Comparison of ENCODE assay signal across 8 cellular contexts in the genomic region with DNA sequence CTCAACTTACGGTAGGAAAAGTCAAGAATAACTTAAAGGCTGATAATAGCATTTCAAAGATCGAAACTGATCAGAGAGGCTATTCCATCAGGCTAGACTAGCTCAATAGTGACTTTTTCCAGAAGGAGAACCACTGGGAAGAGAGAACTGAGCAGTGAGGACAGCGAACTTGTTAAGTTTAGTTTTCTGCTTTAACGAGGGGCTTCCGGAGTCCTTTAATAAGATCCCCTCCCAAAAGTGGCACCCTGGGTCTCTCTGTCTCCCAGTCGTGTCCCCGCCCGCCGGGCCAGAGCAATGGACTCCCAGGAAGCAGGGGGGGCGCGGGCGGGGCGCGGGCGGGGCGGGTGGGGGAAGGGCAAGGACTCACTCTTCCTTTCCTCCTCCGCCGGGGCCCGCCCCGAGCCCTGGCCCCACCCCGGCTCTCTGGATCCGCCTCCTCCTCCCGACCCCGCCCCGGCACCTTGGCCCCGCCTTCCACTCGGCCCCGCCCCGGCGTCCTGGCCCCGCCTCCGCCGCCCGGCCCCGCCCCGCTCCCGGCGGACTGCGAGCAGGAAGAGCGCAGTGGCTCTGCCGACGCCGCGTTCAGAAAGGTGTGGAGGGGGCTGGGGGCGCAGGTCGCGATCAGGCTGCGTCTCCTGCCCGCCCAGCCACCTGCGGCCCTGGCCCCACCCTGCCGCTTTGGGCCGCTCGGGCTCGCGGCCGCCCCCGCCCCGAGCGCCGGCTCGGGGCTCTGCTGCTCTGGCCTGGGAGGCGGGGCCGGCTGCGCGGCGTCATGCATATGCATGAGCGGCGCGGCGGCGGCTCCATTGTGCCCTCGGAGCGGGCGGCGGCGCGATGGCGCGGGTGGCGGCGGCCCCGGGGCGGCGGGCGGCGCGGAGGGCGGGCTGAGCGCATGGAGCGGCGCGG. TPM values are rescaled to one million over a fixed set of nuclear protein-coding genes. Genes with fewer than 3 reads are reported as not detected.
DNase-seq lines count a peak whose midpoint lies in the region; ATAC-seq, FAIRE-seq and TF ChIP-seq lines count a peak whose summit lies in the region.

A gene with protein sequence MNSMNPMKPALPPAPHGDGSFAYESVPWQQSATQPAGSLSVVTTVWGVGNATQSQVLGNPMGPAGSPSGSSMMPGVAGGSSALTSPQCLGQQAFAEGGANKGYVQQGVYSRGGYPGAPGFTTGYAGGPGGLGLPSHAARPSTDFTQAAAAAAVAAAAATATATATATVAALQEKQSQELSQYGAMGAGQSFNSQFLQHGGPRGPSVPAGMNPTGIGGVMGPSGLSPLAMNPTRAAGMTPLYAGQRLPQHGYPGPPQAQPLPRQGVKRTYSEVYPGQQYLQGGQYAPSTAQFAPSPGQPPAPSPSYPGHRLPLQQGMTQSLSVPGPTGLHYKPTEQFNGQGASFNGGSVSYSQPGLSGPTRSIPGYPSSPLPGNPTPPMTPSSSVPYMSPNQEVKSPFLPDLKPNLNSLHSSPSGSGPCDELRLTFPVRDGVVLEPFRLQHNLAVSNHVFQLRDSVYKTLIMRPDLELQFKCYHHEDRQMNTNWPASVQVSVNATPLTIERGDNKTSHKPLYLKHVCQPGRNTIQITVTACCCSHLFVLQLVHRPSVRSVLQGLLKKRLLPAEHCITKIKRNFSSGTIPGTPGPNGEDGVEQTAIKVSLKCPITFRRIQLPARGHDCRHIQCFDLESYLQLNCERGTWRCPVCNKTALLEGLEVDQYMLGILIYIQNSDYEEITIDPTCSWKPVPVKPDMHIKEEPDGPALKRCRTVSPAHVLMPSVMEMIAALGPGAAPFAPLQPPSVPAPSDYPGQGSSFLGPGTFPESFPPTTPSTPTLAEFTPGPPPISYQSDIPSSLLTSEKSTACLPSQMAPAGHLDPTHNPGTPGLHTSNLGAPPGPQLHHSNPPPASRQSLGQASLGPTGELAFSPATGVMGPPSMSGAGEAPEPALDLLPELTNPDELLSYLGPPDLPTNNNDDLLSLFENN (plus strand): TSS at position 806 of the 906 bp plus-strand sequence. CDS start 7,403 bp downstream, outside the sequence.

- H3K27ac ChIP-seq in small intestine (ENCODE audit: low read depth in 1 of 2, low read length in 1 of 2), result peak within 1 kb of the TSS; percentile 93 to 97

- CTCF ChIA-PET in WTC11 (lab: Charles Lee), result interaction anchor here (0.7 to 2.0 kb wide), 3 partner anchors 10 to 388 kb away, joined by 3 to 8 read pairs (median 3); a partner anchor contains a TSS

- peak within 1 kb of the TSS; percentile 94 for H3K4me3 ChIP-seq in bronchial epithelial cell (ENCODE audit: low read depth, low read length)
- H3K4me3 ChIP-seq in small intestine (ENCODE audit: low read depth in 1 of 2, low read length in 2 of 2), result peak within 1 kb of the TSS; percentile 84 to 88

- peaks cover 5 to 9% of the 10 kb centered on the region in 2 donors for H3K4me1 ChIP-seq in small intestine (ENCODE audit: control insufficient read depth in 2 of 2, insufficient read depth in 1 of 2, low read depth in 1 of 2, low read length in 1 of 2)

- peak within 1 kb of the TSS; percentile 89 for H3K4me3 Mint-ChIP-seq in WTC11

- peak within 1 kb of the TSS; percentile 54 for H3K27ac Mint-ChIP-seq in WTC11

- H3K9me3 ChIP-seq in small intestine (ENCODE audit: control insufficient read depth, low read depth), result no peaks in the 10 kb centered on the region

- ATAC-seq in GM18873 (IDR thresholded peaks at IDR 0.05; ENCODE audit: low FRiP score, unreplicated experiment), result peak; percentile 40
- peak; percentile 72 for ATAC-seq in HG03135 (IDR thresholded peaks at IDR 0.05; ENCODE audit: unreplicated experiment)
- peak; percentile 92 for ATAC-seq in WTC11

- 1% methylated on average over 40 to 92 of the region's 92 CpGs for WGBS in small intestine, 3 donors

- POLR2A ChIA-PET in WTC11 (lab: Charles Lee), result interaction anchor here (0.6 to 1.4 kb wide), 2 partner anchors 35 to 127 kb away, joined by 3 to 4 read pairs; no protein-coding TSS in a partner anchor

- peaks cover 12% of the 10 kb centered on the region for H3K36me3 Mint-ChIP-seq in WTC11

- H3K27me3 ChIP-seq in bronchial epithelial cell (ENCODE audit: control insufficient read depth, insufficient read depth, low read length), result no peaks in the 10 kb centered on the region
- H3K27me3 ChIP-seq in small intestine (ENCODE audit: control insufficient read depth in 2 of 2, insufficient read depth in 2 of 2, low read length in 2 of 2), result no peaks in the 10 kb centered on the region

- in situ Hi-C loops in ACHN (cut with HindIII; ENCODE audit: low pct_ligation_motif_present, low pct_unique_long_range_greater_than_20kb, low sequenced_read_pairs), result no loop called here

- peaks cover 10% of the 10 kb centered on the region for H3K36me3 ChIP-seq in bronchial epithelial cell (ENCODE audit: control insufficient read depth, insufficient read depth, low read length)
- no peaks in the 10 kb centered on the region for H3K36me3 ChIP-seq in small intestine (ENCODE audit: control insufficient read depth in 2 of 2, insufficient read depth in 2 of 2, low read length in 2 of 2)

- peaks cover 30% of the 10 kb centered on the region for H3K4me1 Mint-ChIP-seq in WTC11

- FAIRE-seq in bronchial epithelial cell (lab: Jason Lieb, UNC) (no peak), small intestine (lab: Jason Lieb, UNC) (no peak)

- DNase-seq in ACHN (peak; percentile 91), NCI-H2227 (lab: John Stamatoyannopoulos, UW; ENCODE audit: unreplicated experiment) (peak; percentile 92), WTC11 (ENCODE audit: low spot score) (peak; percentile 87), bronchial epithelial cell (ENCODE audit: low read depth) (peak; percentile 57), iPS-NIHi11 (ENCODE audit: low spot score) (peak; percentile 98), small intestine (peak; percentile 91)

- no peaks in the 10 kb centered on the region for H3K9me3 Mint-ChIP-seq in WTC11

- H3K27me3 Mint-ChIP-seq in WTC11 (ENCODE audit: low read depth), result no peaks in the 10 kb centered on the region; the same call in 1 of the 2 replicates

- TF ChIP-seq CTCF in WTC11 (IDR thresholded peaks at IDR 0.05) (no peak), bronchial epithelial cell (IDR thresholded peaks at IDR 0.05; ENCODE audit: insufficient read depth, low read length, severe bottlenecking) (no peak)

TF ChIP-seq in WTC11, 78 proteins besides CTCF, POLR2A, EP300 and RAD21:
- TF ChIP-seq SP1 (CRISPR knock-in tag; conservative IDR thresholded peaks at IDR 0.05) (peak; percentile 95), NFATC4 (CRISPR knock-in tag; IDR thresholded peaks at IDR 0.05) (no peak), ZNF219 (CRISPR knock-in tag; IDR thresholded peaks at IDR 0.05; ENCODE audit: borderline replicate concordance) (no peak), ZNF121 (CRISPR knock-in tag; IDR thresholded peaks at IDR 0.05) (peak; percentile 82), TP53 (CRISPR knock-in tag; IDR thresholded peaks at IDR 0.05) (0 out of 2 replicates have a peak, but pooled peaks have one; percentile 20), TEAD1 (CRISPR knock-in tag; IDR thresholded peaks at IDR 0.05) (peak; percentile 28; the same call in 1 of the 2 replicates), SOX15 (CRISPR knock-in tag; IDR thresholded peaks at IDR 0.05) (no peak), ATF1 (CRISPR knock-in tag; IDR thresholded peaks at IDR 0.05) (no peak), NR3C1 (CRISPR knock-in tag; conservative IDR thresholded peaks at IDR 0.05; ENCODE audit: low read depth) (no peak)
- TF ChIP-seq, protein P1, sequence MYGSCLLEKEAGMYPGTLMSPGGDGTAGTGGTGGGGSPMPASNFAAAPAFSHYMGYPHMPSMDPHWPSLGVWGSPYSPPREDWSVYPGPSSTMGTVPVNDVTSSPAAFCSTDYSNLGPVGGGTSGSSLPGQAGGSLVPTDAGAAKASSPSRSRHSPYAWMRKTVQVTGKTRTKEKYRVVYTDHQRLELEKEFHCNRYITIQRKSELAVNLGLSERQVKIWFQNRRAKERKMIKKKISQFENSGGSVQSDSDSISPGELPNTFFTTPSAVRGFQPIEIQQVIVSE (CRISPR knock-in tag; IDR thresholded peaks at IDR 0.05; ENCODE audit: borderline replicate concordance), result no peak
TF ChIP-seq in WTC11: peak in this region for 4.

RNA-seq across cellular contexts. Expression of the gene that starts here (rescaled TPM):
- 97.0 to 102 TPM (median 99.1 TPM) in 3 replicates for total RNA-seq in WTC11 (2021)
- total RNA-seq in bronchial epithelial cell, result 5.5 and 8.1 TPM in 2 replicates
- 10 to 100 TPM; 18.9 to 43.5 (median 31.8) TPM for polyA plus RNA-seq in small intestine

Comparison
In these comparisons a context has a peak if more than half of its experiments do, and no peak if none do; other contexts are left out.
1. Peak in every context shown above with its lines: DNase-seq, ATAC-seq, H3K4me3 ChIP-seq and H3K27ac ChIP-seq.
2. RNA of the gene that starts here (total RNA-seq): 97.0 to 102 TPM in WTC11; 5.5 to 8.1 TPM in bronchial epithelial cell; every median in the first group is over 10 times any median in the second.
3. ATAC-seq: peak in every context shown above with its lines; median percentile 92 in WTC11; 72 in HG03135; 40 in GM18873.